1 cellular context compared by ENCODE assay signal in genomic region chr4:98446499-98447375, GRCh38.
TF ChIP-seq lines count a peak whose summit lies in the region.

No MANE protein-coding gene starts in this region.

TF ChIP-seq in SK-N-SH, 30 proteins besides CTCF, POLR2A, EP300 and RAD21 (continued from another document):
- no peak for TF ChIP-seq REST (IDR thresholded peaks at IDR 0.05; ENCODE audit: low read depth, low read length)
- no peak for TF ChIP-seq JUND (IDR thresholded peaks at IDR 0.05)
- TF ChIP-seq MAX (IDR thresholded peaks at IDR 0.05; ENCODE audit: low read depth): no peak
- no peak for TF ChIP-seq SIN3A (IDR thresholded peaks at IDR 0.05; ENCODE audit: borderline replicate concordance, low read depth, low read length)
- TF ChIP-seq EZH2phosphoT487 (IDR thresholded peaks at IDR 0.05; ENCODE audit: borderline replicate concordance, low read depth): no peak
